ENCODE assay signal across 1 cellular context in genomic region chr16:23132921-23133532, GRCh38.
TF ChIP-seq lines count a peak whose summit lies in the region.

No MANE protein-coding gene starts in this region.

TF ChIP-seq in K562, 482 proteins besides CTCF, POLR2A, EP300 and RAD21 (continued from another document):
- TF ChIP-seq CEBPZ (IDR thresholded peaks at IDR 0.05; ENCODE audit: borderline replicate concordance, low read depth, low read length) (no peak), BMI1 (IDR thresholded peaks at IDR 0.05; ENCODE audit: low read length) (no peak), NR4A1 (CRISPR knock-in tag; IDR thresholded peaks at IDR 0.05) (no peak), NR4A1 (tag; IDR thresholded peaks at IDR 0.05) (no peak), BRF1 (IDR thresholded peaks at IDR 0.05; ENCODE audit: borderline replicate concordance, extremely low read depth, insufficient read length) (no peak)
